In genomic region chr4:7422898-7423180, GRCh38 we compare ENCODE assay signal across 30 cellular contexts. TPM values are rescaled to one million over a fixed set of nuclear protein-coding genes. Genes with fewer than 3 reads are reported as not detected.
"Had no signal": no experiment of that assay in that cellular context is flagged by ENCODE, and none has a peak within 500 bp of the region (broad histone marks: within the 10 kb centered on the region; RNA-seq: fewer than 3 reads in every experiment).

No MANE protein-coding gene starts in this region.

- DNase-seq: activated CD4-positive, alpha-beta memory T cell treated with anti-CD3 and anti-CD28 coated beads, Interleukin-2, amount 10 ng/mL, durations not matched to agents 7 days and 5 days; activated CD4-positive, alpha-beta T cell treated with anti-CD3 and anti-CD28 coated beads, Interleukin-2, amount 10 ng/mL, durations not matched to agents 7 days and 5 days; activated naive CD8-positive, alpha-beta T cell treated with anti-CD3 and anti-CD28 coated beads, Interleukin-2, amount 50 U/mL, for 24 hours; activated T-cell treated with anti-CD3 and anti-CD28 coated beads for 4 hours; activated T-cell treated with anti-CD3 and anti-CD28 coated beads, Interleukin-2, amount 50 U/mL, for 48 hours; amniotic stem cell; Karpas-422; MM.1S; NCI-H1105; NCI-H1436; NCI-H1694 treated with DMSO at 0.1 percent for 48 hours; NCI-H2029 treated with DMSO at 0.1 percent for 48 hours; NCI-H510A treated with DMSO at 0.1 percent for 48 hours; NCI-H69; NK-92 treated with Interleukin-12 subunit alpha and Interleukin-12 subunit beta, amount 100 ng/mL, for 24 hours; OCI-M1; Right ventricle myocardium superior; SJCRH30 had no signal

- FAIRE-seq: bronchial epithelial cell, K562 had no signal

- H3K4me3 ChIP-seq: ascending aorta, body of pancreas, K562, SJCRH30 had no signal

- H3K4me3 Mint-ChIP-seq: activated CD4-positive, alpha-beta memory T cell treated with anti-CD3 and anti-CD28 coated beads, Interleukin-2, amount 10 ng/mL, durations not matched to agents 7 days and 5 days; activated CD4-positive, alpha-beta T cell treated with anti-CD3 and anti-CD28 coated beads, Interleukin-2, amount 10 ng/mL, durations not matched to agents 7 days and 5 days; activated naive CD8-positive, alpha-beta T cell treated with anti-CD3 and anti-CD28 coated beads, Interleukin-2, amount 50 U/mL, for 24 hours; activated T-helper 17 cell treated with anti-CD3 and anti-CD28 coated beads, Interleukin-2, amount 50 U/mL, for 72 hours; central memory CD8-positive, alpha-beta T cell; T-helper 1 cell treated with Interleukin-12 subunit alpha and Interleukin-12 subunit beta and Interleukin-4 antibody, amounts not matched to agents 30 μg/mL and 1 μg/mL, for 36 hours had no signal

- ATAC-seq: activated CD4-positive, CD25-positive, alpha-beta regulatory T cell treated with anti-CD3 and anti-CD28 coated beads, Interleukin-2, amount 50 U/mL, for 24 hours; activated naive CD4-positive, alpha-beta T cell treated with anti-CD3 and anti-CD28 coated beads, Interleukin-2, amount 50 U/mL, for 72 hours; activated naive CD8-positive, alpha-beta T cell treated with anti-CD3 and anti-CD28 coated beads, Interleukin-2, amount 50 U/mL, for 24 hours; activated T-helper 17 cell treated with anti-CD3 and anti-CD28 coated beads, Interleukin-2, amount 50 U/mL, for 72 hours; body of pancreas; K562; Panc1 had no signal

- H3K9me3 ChIP-seq: ascending aorta, body of pancreas, SJCRH30 had no signal

- H3K36me3 Mint-ChIP-seq: activated naive CD4-positive, alpha-beta T cell treated with anti-CD3 and anti-CD28 coated beads, Interleukin-2, amount 50 U/mL, for 72 hours had no signal

- H3K27me3 ChIP-seq: ascending aorta, body of pancreas had no signal

- H3K9me3 Mint-ChIP-seq: central memory CD8-positive, alpha-beta T cell had no signal

- H3K27ac Mint-ChIP-seq: activated CD4-positive, alpha-beta memory T cell treated with anti-CD3 and anti-CD28 coated beads, Interleukin-2, amount 10 ng/mL, durations not matched to agents 7 days and 5 days; activated CD4-positive, alpha-beta T cell treated with anti-CD3 and anti-CD28 coated beads, Interleukin-2, amount 10 ng/mL, durations not matched to agents 7 days and 5 days; activated naive CD4-positive, alpha-beta T cell treated with anti-CD3 and anti-CD28 coated beads, Interleukin-2, amount 50 U/mL, for 72 hours; activated naive CD8-positive, alpha-beta T cell treated with anti-CD3 and anti-CD28 coated beads, Interleukin-2, amount 50 U/mL, for 24 hours; activated T-helper 17 cell treated with anti-CD3 and anti-CD28 coated beads, Interleukin-2, amount 50 U/mL, for 72 hours; T-helper 1 cell treated with Interleukin-12 subunit alpha and Interleukin-12 subunit beta and Interleukin-4 antibody, amounts not matched to agents 30 μg/mL and 1 μg/mL, for 36 hours had no signal

- H3K27ac ChIP-seq: ascending aorta, body of pancreas, RWPE1, SJCRH30 had no signal

- H3K27me3 Mint-ChIP-seq: activated CD4-positive, alpha-beta memory T cell treated with anti-CD3 and anti-CD28 coated beads, Interleukin-2, amount 10 ng/mL, durations not matched to agents 7 days and 5 days; activated CD4-positive, alpha-beta T cell treated with anti-CD3 and anti-CD28 coated beads, Interleukin-2, amount 10 ng/mL, durations not matched to agents 7 days and 5 days; activated naive CD8-positive, alpha-beta T cell treated with anti-CD3 and anti-CD28 coated beads, Interleukin-2, amount 50 U/mL, for 24 hours had no signal

- H3K36me3 ChIP-seq: ascending aorta, SJCRH30 had no signal

- H3K4me1 ChIP-seq: ascending aorta, body of pancreas, SJCRH30 had no signal

- H3K4me1 Mint-ChIP-seq: activated CD4-positive, alpha-beta memory T cell treated with anti-CD3 and anti-CD28 coated beads, Interleukin-2, amount 10 ng/mL, durations not matched to agents 7 days and 5 days; activated CD4-positive, alpha-beta T cell treated with anti-CD3 and anti-CD28 coated beads, Interleukin-2, amount 10 ng/mL, durations not matched to agents 7 days and 5 days; activated naive CD8-positive, alpha-beta T cell treated with anti-CD3 and anti-CD28 coated beads, Interleukin-2, amount 50 U/mL, for 24 hours; activated T-helper 17 cell treated with anti-CD3 and anti-CD28 coated beads, Interleukin-2, amount 50 U/mL, for 72 hours; central memory CD8-positive, alpha-beta T cell had no signal

RNA-seq across cellular contexts. Expression of gene PSAPL1, which starts 11.9 kb away (rescaled TPM):
- total RNA-seq: activated CD4-positive, alpha-beta memory T cell treated with anti-CD3 and anti-CD28 coated beads, Interleukin-2, amount 10 ng/mL, durations not matched to agents 7 days and 5 days; activated CD4-positive, alpha-beta T cell treated with anti-CD3 and anti-CD28 coated beads, Interleukin-2, amount 10 ng/mL, durations not matched to agents 7 days and 5 days; activated CD8-positive, alpha-beta memory T cell treated with anti-CD3 and anti-CD28 coated beads for 36 hours; activated naive CD4-positive, alpha-beta T cell treated with anti-CD3 and anti-CD28 coated beads, Interleukin-2, amount 50 U/mL, for 72 hours; activated T-helper 17 cell treated with anti-CD3 and anti-CD28 coated beads, Interleukin-2, amount 50 U/mL, for 72 hours; ascending aorta; bronchial epithelial cell; K562; Right ventricle myocardium superior; SJCRH30 had no signal
- polyA plus RNA-seq: K562 had no signal
